In the genomic region with DNA sequence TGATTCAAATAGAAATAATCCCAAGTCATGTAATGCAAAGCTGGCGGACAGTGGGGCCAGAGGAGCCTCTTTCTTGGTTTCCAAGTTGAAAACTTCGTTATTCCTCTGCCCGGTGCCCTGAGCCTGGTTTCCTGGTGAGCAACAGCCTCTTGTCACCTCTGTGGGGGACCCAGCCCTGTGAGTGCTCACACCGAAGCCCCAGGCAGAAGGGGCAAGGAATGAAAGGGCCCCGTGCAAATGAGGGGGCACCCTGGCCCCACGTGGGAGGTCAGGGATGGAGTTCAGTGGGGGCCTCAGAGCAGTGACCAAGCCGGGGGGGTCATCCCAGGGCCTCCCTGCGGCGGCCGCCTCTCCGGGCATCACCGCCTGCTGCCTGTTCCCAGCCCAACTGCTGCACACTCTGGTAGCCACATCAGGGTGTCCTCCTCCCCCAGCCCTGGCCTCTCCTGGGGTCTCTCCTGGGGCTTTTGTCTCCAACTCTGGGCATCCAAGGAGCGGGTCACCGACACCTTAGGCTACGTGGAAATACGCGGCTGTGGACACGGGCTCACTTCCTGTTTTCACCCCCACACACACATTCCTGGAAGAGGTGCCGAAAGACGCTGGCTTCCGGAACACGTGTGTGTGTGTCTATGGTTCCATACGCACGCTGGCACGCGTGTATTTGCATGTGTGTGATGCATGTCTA, we compare ENCODE assay signal across 31 cellular contexts.
DNase-seq lines count a peak whose midpoint lies in the region; ATAC-seq and TF ChIP-seq lines count a peak whose summit lies in the region.
"Had no signal": no experiment of that assay in that cellular context is flagged by ENCODE, and none has a peak within 500 bp of the region (broad histone marks: within the 10 kb centered on the region; RNA-seq: fewer than 3 reads in every experiment).

No MANE protein-coding gene starts in this region.

- no peak for TF ChIP-seq POLR2A in suprapubic skin (IDR thresholded peaks at IDR 0.05)

- H3K27ac ChIP-seq in RWPE1 (peak overlapping the region; percentile 55), mesenchymal stem cell (ENCODE audit: low read length, poor library complexity, severe bottlenecking) (no peak overlapping the region), suprapubic skin (no peak overlapping the region)
- H3K27ac ChIP-seq: ascending aorta; BLaER1 treated with 17β-estradiol and CSF1 and Interleukin-3, amounts not matched to agents 10 nM and 100 nM; HL-60; KMS-11; skin epidermis; uterus had no signal

- H3K4me1 ChIP-seq in mesenchymal stem cell (ENCODE audit: control insufficient read depth, insufficient read depth, low read depth, low read length) (peaks cover 23% of the 10 kb centered on the region), suprapubic skin (peaks cover 5% of the 10 kb centered on the region)
- H3K4me1 ChIP-seq: ascending aorta, uterus had no signal

- no peak overlapping the region for H2BK12ac ChIP-seq in mesenchymal stem cell (ENCODE audit: low read length in 2 of 2)

- TF ChIP-seq CTCF in RWPE1 (conservative IDR thresholded peaks at IDR 0.05; ENCODE audit: low read depth) (no peak), suprapubic skin (IDR thresholded peaks at IDR 0.05) (no peak)

- no peak overlapping the region for H2BK15ac ChIP-seq in mesenchymal stem cell (ENCODE audit: low read depth, poor library complexity, severe bottlenecking)

- no peak overlapping the region for H3K18ac ChIP-seq in mesenchymal stem cell (ENCODE audit: low read depth in 1 of 2, low read length in 2 of 2)

- H3K4me3 ChIP-seq in H7 (ENCODE audit: insufficient read depth, low read depth, low read length) (no peak overlapping the region), mesenchymal stem cell (ENCODE audit: insufficient read depth in 1 of 2, low read depth in 1 of 2, low read length in 2 of 2) (no peak overlapping the region), suprapubic skin (no peak overlapping the region)
- H3K4me3 ChIP-seq: ascending aorta; BLaER1 treated with 17β-estradiol and CSF1 and Interleukin-3, amounts not matched to agents 10 nM and 100 nM; MG63; skin epidermis; uterus had no signal

- CTCF ChIA-PET in RWPE1 (lab: Yijun Ruan, JAX): no interaction called here

- no peak overlapping the region for H3K9ac ChIP-seq in mesenchymal stem cell (ENCODE audit: low read length)
- H3K9ac ChIP-seq: BLaER1 treated with 17β-estradiol and CSF1 and Interleukin-3, amounts not matched to agents 10 nM and 100 nM; KMS-11 had no signal

- no peaks in the 10 kb centered on the region for H3K9me3 ChIP-seq in mesenchymal stem cell (ENCODE audit: control insufficient read depth, low read length)
- no peaks in the 10 kb centered on the region for H3K9me3 ChIP-seq in suprapubic skin
- H3K9me3 ChIP-seq: ascending aorta; BLaER1 treated with 17β-estradiol and CSF1 and Interleukin-3, amounts not matched to agents 10 nM and 100 nM; MG63; uterus had no signal

- H3K14ac ChIP-seq in mesenchymal stem cell (ENCODE audit: low read length in 2 of 2): no peak overlapping the region

- no peak overlapping the region for H2AFZ ChIP-seq in mesenchymal stem cell (ENCODE audit: low read depth, low read length)

- H2AK5ac ChIP-seq in mesenchymal stem cell (ENCODE audit: low read length, severe bottlenecking): no peak overlapping the region

- TF ChIP-seq EP300 in suprapubic skin (IDR thresholded peaks at IDR 0.05): no peak

- no peak overlapping the region for H2BK120ac ChIP-seq in mesenchymal stem cell (ENCODE audit: low read depth, low read length)

- H3K36me3 ChIP-seq in H7 (replicated peaks; ENCODE audit: control insufficient read depth, insufficient read depth, low read length) (no peaks in the 10 kb centered on the region), mesenchymal stem cell (ENCODE audit: control insufficient read depth in 1 of 2, insufficient read depth in 2 of 2, low read depth in 1 of 2, low read length in 2 of 2) (peaks cover 0 to 62% of the 10 kb centered on the region in 2 experiments), suprapubic skin (no peaks in the 10 kb centered on the region)
- H3K36me3 ChIP-seq: BLaER1 treated with 17β-estradiol and CSF1 and Interleukin-3, amounts not matched to agents 10 nM and 100 nM; uterus had no signal

- DNase-seq in H7 (peak; percentile 28), RWPE1 (ENCODE audit: low spot score) (no peak), mesenchymal stem cell (no peak), suprapubic skin (ENCODE audit: low spot score in 2 of 2) (peak; percentile 51 to 73), A172 (ENCODE audit: low spot score) (no peak)
- DNase-seq: activated CD4-positive, alpha-beta T cell treated with anti-CD3 and anti-CD28 coated beads for 4 hours; activated CD8-positive, alpha-beta T cell treated with anti-CD3 and anti-CD28 coated beads, Interleukin-2, amount 10 ng/mL, durations not matched to agents 7 days and 5 days; activated gamma-delta T cell; activated naive CD8-positive, alpha-beta T cell treated with anti-CD3 and anti-CD28 coated beads for 36 hours; effector memory CD8-positive, alpha-beta T cell; glutamatergic neuron; left ventricle myocardium superior; MG63; naive B cell; NCI-H1417; NCI-H2081; NCI-H2227 treated with DMSO at 0.1 percent for 48 hours; NCI-H526; NK-92 treated with Interleukin-12 subunit alpha and Interleukin-12 subunit beta, amount 100 ng/mL, for 24 hours; nucleus accumbens; SHP77 treated with DMSO at 0.1 percent for 48 hours; stimulated activated naive B cell treated with anti-CD40 and anti-IgM and Interleukin-4, amounts not matched to agents 10 μg/mL and 1 μg/mL and 100 μg/mL, for 72 hours; T-helper 2 cell had no signal

- H3K79me1 ChIP-seq in mesenchymal stem cell (replicated peaks; ENCODE audit: low read length, poor library complexity, severe bottlenecking): no peaks in the 10 kb centered on the region

- H3K27me3 ChIP-seq in H7 (ENCODE audit: control insufficient read depth, insufficient read depth, low read length) (no peaks in the 10 kb centered on the region), mesenchymal stem cell (ENCODE audit: control insufficient read depth in 1 of 2, insufficient read depth in 1 of 2, low read length in 2 of 2) (no peaks in the 10 kb centered on the region), suprapubic skin (peaks cover 13% of the 10 kb centered on the region)
- H3K27me3 ChIP-seq: ascending aorta, MG63, uterus had no signal

- no peak overlapping the region for H2BK5ac ChIP-seq in mesenchymal stem cell (ENCODE audit: low read depth, low read length, poor library complexity, severe bottlenecking)

- ATAC-seq in HG02759 (IDR thresholded peaks at IDR 0.05; ENCODE audit: unreplicated experiment): no peak
- no peak for ATAC-seq in HG02840 (IDR thresholded peaks at IDR 0.05; ENCODE audit: low FRiP score, unreplicated experiment)
- ATAC-seq: activated CD8-positive, alpha-beta T cell treated with anti-CD3 and anti-CD28 coated beads, Interleukin-2, amount 10 ng/mL, durations not matched to agents 7 days and 5 days; effector memory CD8-positive, alpha-beta T cell; left ventricle myocardium superior; stimulated activated naive B cell treated with anti-CD40 and anti-IgM and Interleukin-4, amounts not matched to agents 10 μg/mL and 1 μg/mL and 100 μg/mL, for 72 hours had no signal

- no peak overlapping the region for H4K8ac ChIP-seq in mesenchymal stem cell (ENCODE audit: low read length)

- peak overlapping the region; percentile 45 for H4K91ac ChIP-seq in mesenchymal stem cell (ENCODE audit: low read length)

- H3K4me2 ChIP-seq in mesenchymal stem cell (ENCODE audit: low read length, poor library complexity, severe bottlenecking): no peak overlapping the region
- H3K4me2 ChIP-seq: KMS-11 had no signal

- WGBS in mesenchymal stem cell: 84% methylated on average over 26 of the region's 26 CpGs
- 87% methylated on average over 18 of the region's 26 CpGs for WGBS in suprapubic skin

- POLR2A ChIA-PET in RWPE1 (lab: Yijun Ruan, JAX; ENCODE audit: low non-redundant PET): no interaction called here

- no peak overlapping the region for H3K23ac ChIP-seq in mesenchymal stem cell (ENCODE audit: low read length in 2 of 2)

- no peak overlapping the region for H3K4ac ChIP-seq in mesenchymal stem cell (ENCODE audit: low read depth in 1 of 2, low read length in 2 of 2)

Comparison
In these comparisons a context has a peak if more than half of its experiments do, and no peak if none do; other contexts are left out.
1. DNase-seq: peak in H7 (single experiment) and suprapubic skin (2 of 2); none in RWPE1 (single experiment), mesenchymal stem cell (single experiment) and A172 (single experiment).